In genomic region chr7:91749418-91749817, GRCh38 we compare ENCODE assay signal across 8 cellular contexts.
"Had no signal": no experiment of that assay in that cellular context is flagged by ENCODE, and none has a peak within 500 bp of the region (broad histone marks: within the 10 kb centered on the region; RNA-seq: fewer than 3 reads in every experiment).

No MANE protein-coding gene starts in this region.

- H3K9ac ChIP-seq: KMS-11 had no signal

- H3K27ac Mint-ChIP-seq: IgD-negative memory B cell had no signal

- H3K4me3 Mint-ChIP-seq: IgD-negative memory B cell had no signal

- H3K27ac ChIP-seq: HL-60, KMS-11 had no signal

- ATAC-seq: HepG2 had no signal

- DNase-seq: IMR-90, KBM-7, KG1 had no signal

- FAIRE-seq: HepG2, HTR-8/SVneo had no signal

- H3K4me1 Mint-ChIP-seq: IgD-negative memory B cell had no signal

- H3K4me2 ChIP-seq: KMS-11 had no signal
